Comparison of ENCODE assay signal across 14 cellular contexts in genomic region chr12:33253123-33253522, GRCh38.
"Had no signal": no experiment of that assay in that cellular context is flagged by ENCODE, and none has a peak within 500 bp of the region (broad histone marks: within the 10 kb centered on the region; RNA-seq: fewer than 3 reads in every experiment).

No MANE protein-coding gene starts in this region.

- ATAC-seq: activated CD4-positive, CD25-positive, alpha-beta regulatory T cell treated with anti-CD3 and anti-CD28 coated beads, Interleukin-2, amount 50 U/mL, for 24 hours; activated naive CD8-positive, alpha-beta T cell treated with anti-CD3 and anti-CD28 coated beads, Interleukin-2, amount 50 U/mL, for 24 hours; esophagus mucosa; left ventricle myocardium superior; T-cell had no signal

- DNase-seq: activated CD4-positive, alpha-beta T cell treated with anti-CD3 and anti-CD28 coated beads, Interleukin-2, amount 50 U/mL, for 1 hour; activated naive CD4-positive, alpha-beta T cell; activated naive CD8-positive, alpha-beta T cell treated with anti-CD3 and anti-CD28 coated beads, Interleukin-2, amount 50 U/mL, for 24 hours; endodermal cell; left ventricle myocardium superior; T-cell; T-helper 9 cell; testis; upper lobe of left lung had no signal

- H3K4me1 ChIP-seq: ascending aorta, prostate gland, testis had no signal

- H3K27ac ChIP-seq: ascending aorta, prostate gland, testis, upper lobe of left lung had no signal

- H3K27me3 ChIP-seq: ascending aorta, testis, upper lobe of left lung had no signal

- H3K36me3 ChIP-seq: ascending aorta, prostate gland, upper lobe of left lung had no signal

- H3K4me3 ChIP-seq: ascending aorta, prostate gland, smooth muscle cell, testis, upper lobe of left lung had no signal

- H3K9me3 ChIP-seq: ascending aorta, prostate gland, testis, upper lobe of left lung had no signal
